20 cellular contexts compared by ENCODE assay signal in genomic region chr14:106547735-106548550, GRCh38.
DNase-seq lines count a peak whose midpoint lies in the region; ATAC-seq, FAIRE-seq and TF ChIP-seq lines count a peak whose summit lies in the region.
"Had no signal": no experiment of that assay in that cellular context is flagged by ENCODE, and none has a peak within 500 bp of the region (broad histone marks: within the 10 kb centered on the region; RNA-seq: fewer than 3 reads in every experiment).

No MANE protein-coding gene starts in this region.

- CTCF ChIA-PET in A549 (lab: Yijun Ruan, JAX) (no interaction called here), GM12878 (lab: Yijun Ruan, JAX) (interaction anchor here (1.3 kb wide), 1 partner anchor 12 kb away, joined by 4 read pairs; no protein-coding TSS in a partner anchor)

- SMC1A ChIA-PET in GM12878 (lab: Charles Lee; ENCODE audit: uncharacterized antibody, unreplicated experiment): no interaction called here

- in situ Hi-C loops in GM12878 (cut with MboI): loop anchor here (25.0 kb wide), 1 partner anchor 686 kb away; no protein-coding TSS in a partner anchor

- H3K4me1 ChIP-seq in A549 (no peaks in the 10 kb centered on the region), GM12878 (ENCODE audit: control insufficient read depth, insufficient read depth, low read length) (no peaks in the 10 kb centered on the region)

- no peaks in the 10 kb centered on the region for H3K36me3 Mint-ChIP-seq in activated T-cell treated with anti-CD3 and anti-CD28 coated beads, Interleukin-2, amount 50 U/mL, for 24 hours (ENCODE audit: low read depth)
- H3K36me3 Mint-ChIP-seq: CD4-positive, alpha-beta memory T cell had no signal

- no peak overlapping the region for H2AFZ ChIP-seq in GM12878 (ENCODE audit: control insufficient read depth, low read depth, low read length)
- H2AFZ ChIP-seq: GM23338 had no signal

- TF ChIP-seq RAD21 in A549 (conservative IDR thresholded peaks at IDR 0.05 in 1 of 2, IDR thresholded peaks at IDR 0.05 in 1 of 2): no peak
- TF ChIP-seq RAD21 in GM12878 (IDR thresholded peaks at IDR 0.05; ENCODE audit: insufficient read depth, low read depth, low read length): no peak

- H3K9me3 ChIP-seq in A549 (no peaks in the 10 kb centered on the region), SK-N-MC (ENCODE audit: low read depth, low read length) (no peaks in the 10 kb centered on the region), GM12878 (replicated peaks; ENCODE audit: control insufficient read depth, insufficient read depth, low read length) (no peaks in the 10 kb centered on the region)
- H3K9me3 ChIP-seq: BLaER1 had no signal

- H3K27me3 Mint-ChIP-seq in activated T-cell treated with anti-CD3 and anti-CD28 coated beads, Interleukin-2, amount 50 U/mL, for 24 hours: peaks cover 10% of the 10 kb centered on the region

- ATAC-seq in A549: no peak
- ATAC-seq in GM12878: no peak; the same call in 2 of the 3 replicates
- ATAC-seq: GM23338 had no signal

- no peaks in the 10 kb centered on the region for H3K9me3 Mint-ChIP-seq in activated T-cell treated with anti-CD3 and anti-CD28 coated beads, Interleukin-2, amount 50 U/mL, for 24 hours
- H3K9me3 Mint-ChIP-seq: CD4-positive, alpha-beta memory T cell had no signal

- H3K4me2 ChIP-seq in A549 (no peak overlapping the region), GM12878 (ENCODE audit: control insufficient read depth, insufficient read depth) (no peak overlapping the region)
- H3K4me2 ChIP-seq: BLaER1, GM23338 had no signal

- intact Hi-C loops in GM12878 (cut with micrococcal nuclease; ENCODE audit: unreplicated experiment) (no loop called here), posterior cingulate gyrus (cut with DNase I) (no loop called here)

- 5% methylated on average over 4 of the region's 4 CpGs for WGBS in A549 (ENCODE audit: missing lambda C conversion rate)
- WGBS in GM12878 (ENCODE audit: insufficient coverage, insufficient replicate concordance, low lambda C conversion rate, missing lambda C conversion rate): 24% methylated on average over 4 of the region's 4 CpGs

- H3K27me3 ChIP-seq in GM12878 (replicated peaks in 1 of 2; ENCODE audit: control insufficient read depth in 2 of 2, insufficient read depth in 2 of 2, low read length in 1 of 2): no peaks in the 10 kb centered on the region
- H3K27me3 ChIP-seq: BLaER1 had no signal

- TF ChIP-seq CTCF in A549 (IDR thresholded peaks at IDR 0.05): no peak
- no peak for TF ChIP-seq CTCF in GM12878 (IDR thresholded peaks at IDR 0.05 in 2 of 3, conservative IDR thresholded peaks at IDR 0.05 in 1 of 3; ENCODE audit: control insufficient read depth in 2 of 3, extremely low read depth in 1 of 3, insufficient read depth in 1 of 3, low read depth in 3 of 3, low read length in 3 of 3)

- RAD21 ChIA-PET in GM12878 (lab: Charles Lee; ENCODE audit: unreplicated experiment): interaction anchor here (1.5 kb wide), 1 partner anchor 8 kb away, joined by 4 read pairs; no protein-coding TSS in a partner anchor

- H3K4me3 Mint-ChIP-seq in activated T-cell treated with anti-CD3 and anti-CD28 coated beads, Interleukin-2, amount 50 U/mL, for 24 hours: no peak overlapping the region
- H3K4me3 Mint-ChIP-seq: CD4-positive, alpha-beta memory T cell; GM23338 had no signal

- H3K27ac ChIP-seq in A549 (no peak overlapping the region), SK-N-MC (peak overlapping the region; percentile 91), GM12878 (ENCODE audit: control insufficient read depth, insufficient read depth) (no peak overlapping the region)
- H3K27ac ChIP-seq: BLaER1 had no signal

- POLR2A ChIA-PET in A549 (lab: Yijun Ruan, JAX): no interaction called here
- POLR2A ChIA-PET in GM12878 (lab: Charles Lee): no interaction called here

- DNase-seq in activated T-cell treated with anti-CD3 and anti-CD28 coated beads, Interleukin-2, amount 50 U/mL, for 24 hours: no peak
- DNase-seq in activated T-cell treated with anti-CD3 and anti-CD28 coated beads, Interleukin-2, amount 50 U/mL, for 48 hours: no peak
- no peak for DNase-seq in A549 (ENCODE audit: low read depth in 1 of 2, low spot score in 1 of 2)
- no peak for DNase-seq in SK-N-MC (ENCODE audit: low read depth, low spot score)
- DNase-seq in GM12878 (ENCODE audit: low read depth, low spot score): no peak
- DNase-seq in AG08395 (ENCODE audit: low spot score): no peak
- DNase-seq in posterior cingulate gyrus: no peak
- DNase-seq: CD4-positive, alpha-beta memory T cell; DMS153; GDM1; KG1; MV-4-11; NCI-H1694 treated with DMSO at 0.1 percent for 48 hours; NCI-H510A; NCI-H748 treated with DMSO at 0.1 percent for 48 hours; Right ventricle myocardium superior had no signal

- no peak for TF ChIP-seq POLR2A in A549 (IDR thresholded peaks at IDR 0.05; ENCODE audit: low read length)
- TF ChIP-seq POLR2A in GM12878 (IDR thresholded peaks at IDR 0.05; ENCODE audit: low read depth, low read length): no peak

- H3K36me3 ChIP-seq in SK-N-MC (ENCODE audit: insufficient read depth, low read length): peaks cover 2% of the 10 kb centered on the region
- no peaks in the 10 kb centered on the region for H3K36me3 ChIP-seq in GM12878 (ENCODE audit: control insufficient read depth in 2 of 2, insufficient read depth in 2 of 2, low read length in 1 of 2)
- H3K36me3 ChIP-seq: BLaER1 had no signal

- no TSS peak for BruUV-seq in GM12878 (replicated peaks; lab: Mats Ljungman, UMichigan)

- H4K20me1 ChIP-seq in GM12878 (ENCODE audit: control insufficient read depth, insufficient read depth): no peaks in the 10 kb centered on the region
- H4K20me1 ChIP-seq: BLaER1 had no signal

- peaks cover 12% of the 10 kb centered on the region for H3K4me1 Mint-ChIP-seq in activated T-cell treated with anti-CD3 and anti-CD28 coated beads, Interleukin-2, amount 50 U/mL, for 24 hours (ENCODE audit: low read depth)
- H3K4me1 Mint-ChIP-seq: CD4-positive, alpha-beta memory T cell; GM23338 had no signal

- H3K9ac ChIP-seq in SK-N-MC (ENCODE audit: insufficient read length): peak overlapping the region; percentile 17
- H3K9ac ChIP-seq in GM12878 (ENCODE audit: control insufficient read depth, insufficient read depth, low read length): no peak overlapping the region
- H3K9ac ChIP-seq: BLaER1 had no signal

- TF ChIP-seq EP300 in A549 (IDR thresholded peaks at IDR 0.05) (no peak), GM12878 (IDR thresholded peaks at IDR 0.05; ENCODE audit: borderline replicate concordance in 1 of 2, control insufficient read depth in 1 of 2, low read depth in 2 of 2, low read length in 2 of 2) (no peak)

- H3K4me3 ChIP-seq in A549 (no peak overlapping the region), SK-N-MC (no peak overlapping the region), GM12878 (no peak overlapping the region)
- H3K4me3 ChIP-seq: BLaER1, GM23338 had no signal

- FAIRE-seq in A549 (lab: Jason Lieb, UNC) (no peak), GM12878 (lab: Jason Lieb, UNC) (no peak)
- FAIRE-seq: A204.1, GM19239 had no signal

- no peaks in the 10 kb centered on the region for H3K79me2 ChIP-seq in GM12878 (ENCODE audit: control insufficient read depth, insufficient read depth, low read length)

- H3K27ac Mint-ChIP-seq in activated T-cell treated with anti-CD3 and anti-CD28 coated beads, Interleukin-2, amount 50 U/mL, for 24 hours: peak overlapping the region; percentile 77
- H3K27ac Mint-ChIP-seq: CD4-positive, alpha-beta memory T cell; GM23338 had no signal

TF ChIP-seq in A549, 52 proteins besides CTCF, POLR2A, EP300 and RAD21 (continues in another document):
- TF ChIP-seq HOXB13 (CRISPR knock-in tag; IDR thresholded peaks at IDR 0.05; ENCODE audit: low read depth) (no peak), HOXB5 (CRISPR knock-in tag; IDR thresholded peaks at IDR 0.05) (no peak), JUNB (IDR thresholded peaks at IDR 0.05) (no peak), MAFK (IDR thresholded peaks at IDR 0.05; ENCODE audit: partially characterized antibody) (peak; percentile 93), FOSB (CRISPR knock-in tag; IDR thresholded peaks at IDR 0.05) (no peak), GATA3 (IDR thresholded peaks at IDR 0.05; ENCODE audit: borderline replicate concordance) (no peak), HES2 (IDR thresholded peaks at IDR 0.05) (no peak), BCL3 (IDR thresholded peaks at IDR 0.05) (no peak)

TF ChIP-seq in GM12878, 131 proteins besides CTCF, POLR2A, EP300 and RAD21:
- TF ChIP-seq BRCA1 (IDR thresholded peaks at IDR 0.05; ENCODE audit: low read depth, low read length): no peak
- TF ChIP-seq NFIC (IDR thresholded peaks at IDR 0.05; ENCODE audit: low read depth, low read length): peak; percentile 34; the same call in 1 of the 2 replicates
- TF ChIP-seq SRF (IDR thresholded peaks at IDR 0.05; ENCODE audit: low read depth in 2 of 2, low read length in 2 of 2): no peak
- TF ChIP-seq JUNB (IDR thresholded peaks at IDR 0.05): peak; percentile 66
TF ChIP-seq in GM12878: peak in this region for 2.
